In the genomic region with DNA sequence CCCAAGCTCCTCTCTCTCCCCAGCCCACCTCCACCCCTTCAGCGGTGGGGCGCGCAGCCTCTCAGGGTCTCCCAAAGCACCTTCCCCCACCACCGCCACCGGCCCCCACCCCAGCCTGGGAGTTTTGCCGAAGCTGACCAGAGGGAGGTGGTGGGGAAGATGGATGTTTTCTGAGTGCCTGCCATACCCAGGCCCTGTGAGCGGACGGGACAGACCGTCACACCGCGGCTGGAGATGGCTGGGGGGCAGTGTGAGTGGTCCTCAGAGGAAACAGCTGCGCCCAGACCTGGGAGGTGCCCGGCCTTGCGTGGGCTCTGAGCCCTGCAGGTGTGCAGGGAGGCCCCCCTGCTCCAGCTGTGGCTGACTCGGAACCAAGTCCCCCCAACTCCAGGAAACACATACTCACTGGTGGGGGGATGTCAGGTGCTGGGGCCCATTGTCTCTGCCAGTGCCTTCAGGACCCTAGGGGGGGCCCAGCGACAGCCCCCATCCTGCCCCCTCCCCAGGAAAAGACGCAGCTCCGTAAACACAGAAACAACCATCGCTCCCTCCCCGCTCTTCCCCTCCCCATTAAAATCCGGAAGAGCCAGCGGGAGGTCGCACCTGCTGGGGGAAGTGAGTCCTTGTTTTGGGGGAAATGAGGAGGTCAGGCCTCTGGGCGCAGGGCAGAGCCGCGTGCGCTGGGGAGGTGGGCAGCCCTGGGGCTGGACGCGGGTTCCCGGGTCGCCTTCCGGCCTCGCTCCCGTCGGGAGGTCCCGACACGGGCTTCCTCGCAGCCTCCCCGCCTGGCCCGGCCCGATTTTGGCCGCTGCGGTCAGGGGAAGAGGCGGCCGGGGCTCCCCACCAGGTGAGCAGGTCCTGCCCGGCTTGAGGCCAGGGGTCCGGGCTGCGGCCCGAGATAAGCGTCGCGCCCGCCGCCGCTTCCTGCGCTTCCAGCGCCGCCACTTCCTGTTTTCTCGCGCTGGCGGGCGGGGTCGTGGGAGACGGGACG, we compare ENCODE assay signal across 1 cellular context.
TF ChIP-seq lines count a peak whose summit lies in the region.

No MANE protein-coding gene starts in this region.

TF ChIP-seq in K562, 482 proteins besides CTCF, POLR2A, EP300 and RAD21 (continued from another document):
- TF ChIP-seq, protein P1, sequence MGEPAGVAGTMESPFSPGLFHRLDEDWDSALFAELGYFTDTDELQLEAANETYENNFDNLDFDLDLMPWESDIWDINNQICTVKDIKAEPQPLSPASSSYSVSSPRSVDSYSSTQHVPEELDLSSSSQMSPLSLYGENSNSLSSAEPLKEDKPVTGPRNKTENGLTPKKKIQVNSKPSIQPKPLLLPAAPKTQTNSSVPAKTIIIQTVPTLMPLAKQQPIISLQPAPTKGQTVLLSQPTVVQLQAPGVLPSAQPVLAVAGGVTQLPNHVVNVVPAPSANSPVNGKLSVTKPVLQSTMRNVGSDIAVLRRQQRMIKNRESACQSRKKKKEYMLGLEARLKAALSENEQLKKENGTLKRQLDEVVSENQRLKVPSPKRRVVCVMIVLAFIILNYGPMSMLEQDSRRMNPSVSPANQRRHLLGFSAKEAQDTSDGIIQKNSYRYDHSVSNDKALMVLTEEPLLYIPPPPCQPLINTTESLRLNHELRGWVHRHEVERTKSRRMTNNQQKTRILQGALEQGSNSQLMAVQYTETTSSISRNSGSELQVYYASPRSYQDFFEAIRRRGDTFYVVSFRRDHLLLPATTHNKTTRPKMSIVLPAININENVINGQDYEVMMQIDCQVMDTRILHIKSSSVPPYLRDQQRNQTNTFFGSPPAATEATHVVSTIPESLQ (CRISPR knock-in tag; IDR thresholded peaks at IDR 0.05), result no peak
- no peak for TF ChIP-seq ZSCAN29 (IDR thresholded peaks at IDR 0.05)
- no peak for TF ChIP-seq RHOXF2B (CRISPR knock-in tag; conservative IDR thresholded peaks at IDR 0.05)
- no peak for TF ChIP-seq ZNF224 (CRISPR knock-in tag; IDR thresholded peaks at IDR 0.05)
- TF ChIP-seq ZBTB8A (IDR thresholded peaks at IDR 0.05; ENCODE audit: partially characterized antibody), result no peak
- TF ChIP-seq FOXJ3 (CRISPR knock-in tag; IDR thresholded peaks at IDR 0.05), result no peak
- TF ChIP-seq JUND (IDR thresholded peaks at IDR 0.05; ENCODE audit: borderline replicate concordance, low read depth, low read length), result no peak
- TF ChIP-seq JUND (tag; IDR thresholded peaks at IDR 0.05; ENCODE audit: borderline replicate concordance, low read depth, low read length), result no peak
- TF ChIP-seq PCBP2 (IDR thresholded peaks at IDR 0.05; ENCODE audit: low read depth, low read length, poor library complexity, severe bottlenecking), result no peak
- no peak for TF ChIP-seq SETDB1 (IDR thresholded peaks at IDR 0.05; ENCODE audit: low read length)
- TF ChIP-seq, protein P2, sequence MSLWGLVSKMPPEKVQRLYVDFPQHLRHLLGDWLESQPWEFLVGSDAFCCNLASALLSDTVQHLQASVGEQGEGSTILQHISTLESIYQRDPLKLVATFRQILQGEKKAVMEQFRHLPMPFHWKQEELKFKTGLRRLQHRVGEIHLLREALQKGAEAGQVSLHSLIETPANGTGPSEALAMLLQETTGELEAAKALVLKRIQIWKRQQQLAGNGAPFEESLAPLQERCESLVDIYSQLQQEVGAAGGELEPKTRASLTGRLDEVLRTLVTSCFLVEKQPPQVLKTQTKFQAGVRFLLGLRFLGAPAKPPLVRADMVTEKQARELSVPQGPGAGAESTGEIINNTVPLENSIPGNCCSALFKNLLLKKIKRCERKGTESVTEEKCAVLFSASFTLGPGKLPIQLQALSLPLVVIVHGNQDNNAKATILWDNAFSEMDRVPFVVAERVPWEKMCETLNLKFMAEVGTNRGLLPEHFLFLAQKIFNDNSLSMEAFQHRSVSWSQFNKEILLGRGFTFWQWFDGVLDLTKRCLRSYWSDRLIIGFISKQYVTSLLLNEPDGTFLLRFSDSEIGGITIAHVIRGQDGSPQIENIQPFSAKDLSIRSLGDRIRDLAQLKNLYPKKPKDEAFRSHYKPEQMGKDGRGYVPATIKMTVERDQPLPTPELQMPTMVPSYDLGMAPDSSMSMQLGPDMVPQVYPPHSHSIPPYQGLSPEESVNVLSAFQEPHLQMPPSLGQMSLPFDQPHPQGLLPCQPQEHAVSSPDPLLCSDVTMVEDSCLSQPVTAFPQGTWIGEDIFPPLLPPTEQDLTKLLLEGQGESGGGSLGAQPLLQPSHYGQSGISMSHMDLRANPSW (CRISPR knock-in tag; IDR thresholded peaks at IDR 0.05), result no peak
- TF ChIP-seq ZNF143 (CRISPR knock-in tag; IDR thresholded peaks at IDR 0.05), result no peak
- no peak for TF ChIP-seq HDAC3 (IDR thresholded peaks at IDR 0.05; ENCODE audit: borderline replicate concordance, partially characterized antibody)
- no peak for TF ChIP-seq KLF10 (CRISPR knock-in tag; IDR thresholded peaks at IDR 0.05)
- TF ChIP-seq, protein P3, sequence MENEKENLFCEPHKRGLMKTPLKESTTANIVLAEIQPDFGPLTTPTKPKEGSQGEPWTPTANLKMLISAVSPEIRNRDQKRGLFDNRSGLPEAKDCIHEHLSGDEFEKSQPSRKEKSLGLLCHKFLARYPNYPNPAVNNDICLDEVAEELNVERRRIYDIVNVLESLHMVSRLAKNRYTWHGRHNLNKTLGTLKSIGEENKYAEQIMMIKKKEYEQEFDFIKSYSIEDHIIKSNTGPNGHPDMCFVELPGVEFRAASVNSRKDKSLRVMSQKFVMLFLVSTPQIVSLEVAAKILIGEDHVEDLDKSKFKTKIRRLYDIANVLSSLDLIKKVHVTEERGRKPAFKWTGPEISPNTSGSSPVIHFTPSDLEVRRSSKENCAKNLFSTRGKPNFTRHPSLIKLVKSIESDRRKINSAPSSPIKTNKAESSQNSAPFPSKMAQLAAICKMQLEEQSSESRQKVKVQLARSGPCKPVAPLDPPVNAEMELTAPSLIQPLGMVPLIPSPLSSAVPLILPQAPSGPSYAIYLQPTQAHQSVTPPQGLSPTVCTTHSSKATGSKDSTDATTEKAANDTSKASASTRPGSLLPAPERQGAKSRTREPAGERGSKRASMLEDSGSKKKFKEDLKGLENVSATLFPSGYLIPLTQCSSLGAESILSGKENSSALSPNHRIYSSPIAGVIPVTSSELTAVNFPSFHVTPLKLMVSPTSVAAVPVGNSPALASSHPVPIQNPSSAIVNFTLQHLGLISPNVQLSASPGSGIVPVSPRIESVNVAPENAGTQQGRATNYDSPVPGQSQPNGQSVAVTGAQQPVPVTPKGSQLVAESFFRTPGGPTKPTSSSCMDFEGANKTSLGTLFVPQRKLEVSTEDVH (IDR thresholded peaks at IDR 0.05; ENCODE audit: low read depth, partially characterized antibody), result no peak
- TF ChIP-seq ADNP (tag; IDR thresholded peaks at IDR 0.05), result no peak
- TF ChIP-seq SREBF2 (CRISPR knock-in tag; IDR thresholded peaks at IDR 0.05), result no peak
- TF ChIP-seq ZNF57 (CRISPR knock-in tag; IDR thresholded peaks at IDR 0.05), result no peak
- TF ChIP-seq RNF2 (IDR thresholded peaks at IDR 0.05), result 0 out of 2 replicates have a peak, but pooled peaks have one; percentile 50
- no peak for TF ChIP-seq ZNF253 (CRISPR knock-in tag; conservative IDR thresholded peaks at IDR 0.05)
- TF ChIP-seq ATF1 (CRISPR knock-in tag; IDR thresholded peaks at IDR 0.05), result no peak
- TF ChIP-seq ATF1 (tag; IDR thresholded peaks at IDR 0.05), result no peak
- no peak for TF ChIP-seq FUS (optimal IDR thresholded peaks at IDR 0.05; ENCODE audit: low read depth, low read length)
- no peak for TF ChIP-seq TGIF2 (CRISPR knock-in tag; IDR thresholded peaks at IDR 0.05)
- no peak for TF ChIP-seq JUNB (CRISPR knock-in tag; conservative IDR thresholded peaks at IDR 0.05)
- 0 out of 2 replicates have a peak, but pooled peaks have one; percentile 49 for TF ChIP-seq SMARCE1 (IDR thresholded peaks at IDR 0.05)
- TF ChIP-seq, protein P4, sequence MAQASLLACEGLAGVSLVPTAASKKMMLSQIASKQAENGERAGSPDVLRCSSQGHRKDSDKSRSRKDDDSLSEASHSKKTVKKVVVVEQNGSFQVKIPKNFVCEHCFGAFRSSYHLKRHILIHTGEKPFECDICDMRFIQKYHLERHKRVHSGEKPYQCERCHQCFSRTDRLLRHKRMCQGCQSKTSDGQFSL (CRISPR knock-in tag; IDR thresholded peaks at IDR 0.05), result no peak
- TF ChIP-seq, protein P4 (tag; IDR thresholded peaks at IDR 0.05), result no peak
- TF ChIP-seq KLF6 (CRISPR knock-in tag; IDR thresholded peaks at IDR 0.05; ENCODE audit: borderline replicate concordance), result no peak
- no peak for TF ChIP-seq RBM34 (IDR thresholded peaks at IDR 0.05; ENCODE audit: borderline replicate concordance, insufficient read depth, low read length)
- TF ChIP-seq PRMT5 (CRISPR knock-in tag; IDR thresholded peaks at IDR 0.05), result no peak
- TF ChIP-seq YY1 (IDR thresholded peaks at IDR 0.05; ENCODE audit: borderline replicate concordance in 1 of 3, control insufficient read depth in 1 of 3, extremely low read depth in 1 of 3, insufficient read depth in 3 of 3, insufficient read length in 1 of 3, insufficient replicate concordance in 2 of 3, low read depth in 1 of 3, low read length in 2 of 3), result peak in 2 of 3 experiments; percentile 29 to 56
- no peak for TF ChIP-seq CHD4 (IDR thresholded peaks at IDR 0.05; ENCODE audit: insufficient read depth, insufficient replicate concordance, low read depth, low read length, poor library complexity, severe bottlenecking)
- no peak for TF ChIP-seq BRCA1 (IDR thresholded peaks at IDR 0.05)
- no peak for TF ChIP-seq BRCA1 (CRISPR knock-in tag; IDR thresholded peaks at IDR 0.05)
- no peak for TF ChIP-seq SIN3A (IDR thresholded peaks at IDR 0.05; ENCODE audit: borderline replicate concordance in 2 of 2, control insufficient read depth in 1 of 2, low read depth in 2 of 2, low read length in 2 of 2)
- peak; percentile 70; the same call in 1 of the 2 replicates for TF ChIP-seq ESRRA (IDR thresholded peaks at IDR 0.05; ENCODE audit: borderline replicate concordance, low read depth)
- no peak for TF ChIP-seq DACH1 (IDR thresholded peaks at IDR 0.05; ENCODE audit: partially characterized antibody)
- TF ChIP-seq, protein P5, sequence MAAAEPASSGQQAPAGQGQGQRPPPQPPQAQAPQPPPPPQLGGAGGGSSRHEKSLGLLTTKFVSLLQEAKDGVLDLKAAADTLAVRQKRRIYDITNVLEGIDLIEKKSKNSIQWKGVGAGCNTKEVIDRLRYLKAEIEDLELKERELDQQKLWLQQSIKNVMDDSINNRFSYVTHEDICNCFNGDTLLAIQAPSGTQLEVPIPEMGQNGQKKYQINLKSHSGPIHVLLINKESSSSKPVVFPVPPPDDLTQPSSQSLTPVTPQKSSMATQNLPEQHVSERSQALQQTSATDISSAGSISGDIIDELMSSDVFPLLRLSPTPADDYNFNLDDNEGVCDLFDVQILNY (CRISPR knock-in tag; IDR thresholded peaks at IDR 0.05), result no peak
- TF ChIP-seq HDAC6 (IDR thresholded peaks at IDR 0.05; ENCODE audit: low read depth, low read length), result no peak
- peak; percentile 77 for TF ChIP-seq RBFOX2 (IDR thresholded peaks at IDR 0.05; ENCODE audit: low read depth, low read length)
- TF ChIP-seq ZNF561 (CRISPR knock-in tag; conservative IDR thresholded peaks at IDR 0.05), result no peak
- peak; percentile 83 for TF ChIP-seq POLR2G (IDR thresholded peaks at IDR 0.05; ENCODE audit: low read depth, low read length)
- TF ChIP-seq ZBTB7A (IDR thresholded peaks at IDR 0.05; ENCODE audit: borderline replicate concordance, control insufficient read depth, low read depth, low read length), result peak; percentile 97
- no peak for TF ChIP-seq MEIS2 (IDR thresholded peaks at IDR 0.05; ENCODE audit: partially characterized antibody)
- no peak for TF ChIP-seq KAT2B (IDR thresholded peaks at IDR 0.05; ENCODE audit: low read depth, low read length)
- no peak for TF ChIP-seq NR1H2 (CRISPR knock-in tag; IDR thresholded peaks at IDR 0.05)
- TF ChIP-seq NONO (IDR thresholded peaks at IDR 0.05; ENCODE audit: low read depth in 2 of 2, low read length in 1 of 2), result peak; percentile 43 to 74; a peak in 2 of 4 replicates
- TF ChIP-seq ZNF764 (CRISPR knock-in tag; IDR thresholded peaks at IDR 0.05; ENCODE audit: low read depth), result no peak
- no peak for TF ChIP-seq ARID2 (IDR thresholded peaks at IDR 0.05)
TF ChIP-seq in K562: peak in this region for 83.
